In the genomic region with DNA sequence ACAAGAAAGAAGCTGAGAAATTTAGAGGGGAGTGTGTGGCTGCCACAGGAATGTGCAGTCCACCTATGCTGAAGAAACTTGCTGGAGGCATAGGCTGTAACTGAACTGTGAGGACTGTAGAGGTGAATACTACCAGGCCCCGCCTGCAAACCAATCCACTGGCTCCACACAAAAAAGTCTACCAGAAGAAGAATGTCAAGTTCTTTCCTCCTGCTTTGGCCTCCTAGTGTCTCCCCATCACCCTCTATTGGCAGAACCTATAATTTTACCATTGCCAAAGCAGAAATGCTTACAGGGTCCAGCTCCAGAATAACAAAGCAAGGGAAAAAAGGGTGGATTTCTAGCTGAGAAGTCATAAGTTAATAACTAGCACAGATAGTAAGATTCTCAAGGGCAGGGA, we compare ENCODE assay signal across 8 cellular contexts. TPM values are rescaled to one million over a fixed set of nuclear protein-coding genes. Genes with fewer than 3 reads are reported as not detected.
DNase-seq lines count a peak whose midpoint lies in the region; ATAC-seq and TF ChIP-seq lines count a peak whose summit lies in the region.

No MANE protein-coding gene starts in this region.

- H4K20me1 ChIP-seq in mammary epithelial cell (ENCODE audit: insufficient read depth, low read length), result no peaks in the 10 kb centered on the region

- in situ Hi-C loops in mammary epithelial cell (cut with MboI; ENCODE audit: low sequenced_read_pairs in 2 of 2), result no loop called here

- H3K36me3 ChIP-seq in mammary epithelial cell (ENCODE audit: insufficient read depth, low read length) (no peaks in the 10 kb centered on the region), uterus (no peaks in the 10 kb centered on the region)

- TF ChIP-seq POLR2A in uterus (IDR thresholded peaks at IDR 0.05), result no peak

- H2AFZ ChIP-seq in mammary epithelial cell (ENCODE audit: low read depth, low read length), result no peak overlapping the region

- H3K9me3 ChIP-seq in mammary epithelial cell (replicated peaks; ENCODE audit: insufficient read depth, low read length), result no peaks in the 10 kb centered on the region
- H3K9me3 ChIP-seq in uterus, result no peaks in the 10 kb centered on the region

- intact Hi-C loops in mammary epithelial cell (cut with micrococcal nuclease), result loop anchor here (1.0 kb wide), 3 partner anchors 76 to 156 kb away; no protein-coding TSS in a partner anchor
- intact Hi-C loops in activated T-helper 1 cell treated with anti-CD3 and anti-CD28 coated beads, Interleukin-12 subunit alpha, Interleukin-12 subunit beta, Interleukin-2, Interleukin-4 antibody, amounts not matched to agents 30 ng/mL and 10 ng/mL and 1 ng/mL, durations not matched to agents 14 hours and 24 hours and 36 hours (cut with micrococcal nuclease), result loop anchor here (1.0 to 10.0 kb wide), 3 partner anchors 76 to 793 kb away; a partner anchor contains a TSS
- intact Hi-C loops in uterus (cut with DNase I; ENCODE audit: low total_unique reads), result no loop called here

- no peak overlapping the region for H3K9ac ChIP-seq in mammary epithelial cell (ENCODE audit: insufficient read depth, low read length)

- ATAC-seq in GM18870 (IDR thresholded peaks at IDR 0.05; ENCODE audit: unreplicated experiment), result peak; percentile 63
- ATAC-seq in HG02938 (IDR thresholded peaks at IDR 0.05; ENCODE audit: unreplicated experiment), result no peak

- CTCF ChIA-PET in mammary epithelial cell (lab: Charles Lee; ENCODE audit: low non-redundant PET), result interaction anchor here (0.6 kb wide), 1 partner anchor 161 kb away, joined by 3 read pairs; no protein-coding TSS in a partner anchor

- BruUV-seq in mammary epithelial cell (replicated peaks; lab: Mats Ljungman, UMichigan), result no TSS peak

- H3K4me1 ChIP-seq in mammary epithelial cell (ENCODE audit: insufficient read depth, low read length) (no peaks in the 10 kb centered on the region), uterus (no peaks in the 10 kb centered on the region)

- H3K9me3 Mint-ChIP-seq in activated T-helper 1 cell treated with anti-CD3 and anti-CD28 coated beads, Interleukin-12 subunit alpha, Interleukin-12 subunit beta, Interleukin-2, Interleukin-4 antibody, amounts not matched to agents 30 ng/mL and 10 ng/mL and 1 ng/mL, durations not matched to agents 14 hours and 24 hours and 36 hours, result no peaks in the 10 kb centered on the region

- no peaks in the 10 kb centered on the region for H3K27me3 ChIP-seq in mammary epithelial cell (ENCODE audit: insufficient read depth, low read length)
- no peaks in the 10 kb centered on the region for H3K27me3 ChIP-seq in uterus

- no peak overlapping the region for H3K27ac ChIP-seq in mammary epithelial cell (ENCODE audit: insufficient read depth, low read depth, low read length)
- no peak overlapping the region for H3K27ac ChIP-seq in uterus

- peak; percentile 9 for DNase-seq in AG20443 (ENCODE audit: low spot score)
- DNase-seq in HT-29 (ENCODE audit: low spot score), result peak; percentile 49
- DNase-seq in mammary epithelial cell, result peak; percentile 31
- no peak for DNase-seq in activated T-helper 1 cell treated with anti-CD3 and anti-CD28 coated beads, Interleukin-12 subunit alpha, Interleukin-12 subunit beta, Interleukin-2, Interleukin-4 antibody, amounts not matched to agents 30 ng/mL and 10 ng/mL and 1 ng/mL, durations not matched to agents 14 hours and 24 hours and 36 hours (ENCODE audit: low spot score)
- no peak for DNase-seq in effector CD8-positive, alpha-beta T cell (lab: John Stamatoyannopoulos, UW)
- no peak for DNase-seq in uterus

- H3K4me3 ChIP-seq in mammary epithelial cell (replicated peaks in 1 of 3; ENCODE audit: insufficient read depth in 1 of 3, low read depth in 2 of 3, low read length in 3 of 3), result no peak overlapping the region
- no peak overlapping the region for H3K4me3 ChIP-seq in uterus

- H3K4me1 Mint-ChIP-seq in activated T-helper 1 cell treated with anti-CD3 and anti-CD28 coated beads, Interleukin-12 subunit alpha, Interleukin-12 subunit beta, Interleukin-2, Interleukin-4 antibody, amounts not matched to agents 30 ng/mL and 10 ng/mL and 1 ng/mL, durations not matched to agents 14 hours and 24 hours and 36 hours (ENCODE audit: low read depth), result no peaks in the 10 kb centered on the region

- H3K27me3 Mint-ChIP-seq in activated T-helper 1 cell treated with anti-CD3 and anti-CD28 coated beads, Interleukin-12 subunit alpha, Interleukin-12 subunit beta, Interleukin-2, Interleukin-4 antibody, amounts not matched to agents 30 ng/mL and 10 ng/mL and 1 ng/mL, durations not matched to agents 14 hours and 24 hours and 36 hours (ENCODE audit: insufficient read depth), result peaks cover 10% of the 10 kb centered on the region

- dilution Hi-C loops in mammary epithelial cell (cut with HindIII; ENCODE audit: low sequenced_read_pairs), result no loop called here

- no peak overlapping the region for H3K4me2 ChIP-seq in mammary epithelial cell (ENCODE audit: insufficient read depth, low read depth, low read length)

- H3K4me3 Mint-ChIP-seq in activated T-helper 1 cell treated with anti-CD3 and anti-CD28 coated beads, Interleukin-12 subunit alpha, Interleukin-12 subunit beta, Interleukin-2, Interleukin-4 antibody, amounts not matched to agents 30 ng/mL and 10 ng/mL and 1 ng/mL, durations not matched to agents 14 hours and 24 hours and 36 hours, result no peak overlapping the region

- H3K36me3 Mint-ChIP-seq in activated T-helper 1 cell treated with anti-CD3 and anti-CD28 coated beads, Interleukin-12 subunit alpha, Interleukin-12 subunit beta, Interleukin-2, Interleukin-4 antibody, amounts not matched to agents 30 ng/mL and 10 ng/mL and 1 ng/mL, durations not matched to agents 14 hours and 24 hours and 36 hours (ENCODE audit: low read depth), result no peaks in the 10 kb centered on the region

- H3K27ac Mint-ChIP-seq in activated T-helper 1 cell treated with anti-CD3 and anti-CD28 coated beads, Interleukin-12 subunit alpha, Interleukin-12 subunit beta, Interleukin-2, Interleukin-4 antibody, amounts not matched to agents 30 ng/mL and 10 ng/mL and 1 ng/mL, durations not matched to agents 14 hours and 24 hours and 36 hours, result no peak overlapping the region

- TF ChIP-seq CTCF in mammary epithelial cell (conservative IDR thresholded peaks at IDR 0.05 in 1 of 2, IDR thresholded peaks at IDR 0.05 in 1 of 2; ENCODE audit: extremely low read depth in 1 of 2, insufficient read depth in 1 of 2, low read depth in 1 of 2, low read length in 2 of 2) (peak in 1 of 2 donors; percentile 57), uterus (IDR thresholded peaks at IDR 0.05) (peak in 1 of 4 experiments; percentile 5)

- 86% methylated on average over 1 of the region's 1 CpG for WGBS in mammary epithelial cell (ENCODE audit: low coverage, missing lambda C conversion rate)

- no peaks in the 10 kb centered on the region for H3K79me2 ChIP-seq in mammary epithelial cell (ENCODE audit: insufficient read depth, low read length)

RNA-seq across cellular contexts. Expression of a gene that starts 5.9 kb away (rescaled TPM):
- total RNA-seq in HT-29 (2014; rRNA removed; shearing (Covaris generic)), result 108 and 131 TPM in 2 replicates
- total RNA-seq in mammary epithelial cell (100 to 1,000 TPM in 1 of 2 donors, 10 to 100 TPM in 1; 97.2 to 245 TPM), uterus (10 to 100 TPM; 36.5 to 84.5 (median 61.1) TPM)
- 544 TPM for polyA plus RNA-seq in mammary epithelial cell
- 209 TPM for polyA minus RNA-seq in mammary epithelial cell
- 365 and 380 TPM in 2 replicates for total RNA-seq in activated T-helper 1 cell treated with anti-CD3 and anti-CD28 coated beads, Interleukin-12 subunit alpha, Interleukin-12 subunit beta, Interleukin-2, Interleukin-4 antibody, amounts not matched to agents 30 ng/mL and 10 ng/mL and 1 ng/mL, durations not matched to agents 14 hours and 24 hours and 36 hours

RNA-seq across cellular contexts. Expression of a gene that starts 19.4 kb away (rescaled TPM):
- 14.6 and 16.4 TPM in 2 replicates for total RNA-seq in HT-29 (2014; rRNA removed; shearing (Covaris generic))
- total RNA-seq in mammary epithelial cell (10 to 100 TPM; 40.4 to 47.2 TPM), uterus (100 to 1,000 TPM in 1 of 4 donors, 10 to 100 TPM in 3; 52.3 to 102 (median 79.2) TPM)
- polyA plus RNA-seq in mammary epithelial cell, result 24.0 TPM
- polyA minus RNA-seq in mammary epithelial cell, result 21.3 TPM
- 57.0 and 59.7 TPM in 2 replicates for total RNA-seq in activated T-helper 1 cell treated with anti-CD3 and anti-CD28 coated beads, Interleukin-12 subunit alpha, Interleukin-12 subunit beta, Interleukin-2, Interleukin-4 antibody, amounts not matched to agents 30 ng/mL and 10 ng/mL and 1 ng/mL, durations not matched to agents 14 hours and 24 hours and 36 hours

Comparison
In these comparisons a context has a peak if more than half of its experiments do, and no peak if none do; other contexts are left out.
1. DNase-seq: peak in AG20443 (single experiment), HT-29 (single experiment) and mammary epithelial cell (single experiment); none in activated T-helper 1 cell treated with anti-CD3 and anti-CD28 coated beads, Interleukin-12 subunit alpha, Interleukin-12 subunit beta, Interleukin-2, Interleukin-4 antibody, amounts not matched to agents 30 ng/mL and 10 ng/mL and 1 ng/mL, durations not matched to agents 14 hours and 24 hours and 36 hours (single experiment), effector CD8-positive, alpha-beta T cell (single experiment) and uterus (0 of 2).